In the genomic region with DNA sequence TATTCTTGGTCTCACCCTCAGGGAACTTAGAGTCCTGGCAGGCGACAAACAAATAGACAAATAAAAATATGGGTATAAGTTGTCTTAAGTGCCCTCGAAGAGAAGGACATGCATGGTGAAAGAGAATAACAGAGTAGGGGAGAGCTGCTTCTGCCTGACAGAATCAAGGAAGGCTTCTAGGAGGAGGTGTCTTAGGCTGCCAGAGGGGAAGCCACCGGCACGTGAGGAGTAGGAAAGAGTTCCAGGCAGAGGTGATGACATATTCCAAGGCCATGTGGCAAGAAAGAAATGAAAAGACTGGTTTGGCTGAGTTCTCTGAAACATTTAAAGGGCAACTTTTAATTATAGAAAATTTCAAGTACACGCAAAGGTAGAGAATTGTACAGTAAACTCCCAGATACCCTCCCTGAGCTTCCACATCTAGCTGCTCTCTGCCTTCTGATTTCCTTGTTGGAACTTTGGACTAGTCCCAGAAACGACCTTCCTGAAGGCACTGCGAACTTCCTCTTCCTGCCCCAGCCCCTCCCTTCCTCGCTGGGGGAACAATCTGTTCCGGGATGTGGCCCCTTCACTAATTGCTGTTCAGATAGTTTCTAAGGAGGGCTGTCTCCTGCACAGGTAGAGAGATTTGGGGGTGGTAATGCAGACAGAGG, we compare ENCODE assay signal across 9 cellular contexts.
DNase-seq lines count a peak whose midpoint lies in the region; ATAC-seq and TF ChIP-seq lines count a peak whose summit lies in the region.
"Had no signal": no experiment of that assay in that cellular context is flagged by ENCODE, and none has a peak within 500 bp of the region (broad histone marks: within the 10 kb centered on the region; RNA-seq: fewer than 3 reads in every experiment).

No MANE protein-coding gene starts in this region.

- H3K27ac ChIP-seq in spleen (peak overlapping the region in 6 of 8 donors; percentile 39 to 80 (median 62)), testis (no peak overlapping the region)

- intact Hi-C loops in cardiac septum (cut with DNase I) (loop anchor here (5.0 to 10.0 kb wide), 4 partner anchors 62 to 1200 kb away; no protein-coding TSS in a partner anchor), spleen (cut with DNase I; ENCODE audit: low total_unique reads) (loop anchor here (5.0 to 10.0 kb wide), 3 partner anchors 607 to 1200 kb away; no protein-coding TSS in a partner anchor), testis (cut with DNase I; ENCODE audit: low total_unique reads) (loop anchor here (5.0 kb wide), 1 partner anchor 607 kb away; no protein-coding TSS in a partner anchor)

- H3K4me3 Mint-ChIP-seq in T-cell: peak overlapping the region; percentile 64 to 75 (median 69)

- TF ChIP-seq CTCF in spleen (IDR thresholded peaks at IDR 0.05 in 8 of 11, conservative IDR thresholded peaks at IDR 0.05 in 3 of 11) (no peak), testis (IDR thresholded peaks at IDR 0.05) (no peak)

- H3K4me1 ChIP-seq in spleen (peaks cover 0 to 23% (median 16%) of the 10 kb centered on the region in 6 donors), testis (peaks cover 8% of the 10 kb centered on the region)

- peaks cover 27 to 34% of the 10 kb centered on the region in 2 donors for H3K27me3 Mint-ChIP-seq in T-cell

- CTCF ChIA-PET in T-cell (lab: Charles Lee): no interaction called here

- 31 to 48% (median 39%) methylated on average over 9 of the region's 9 CpGs for WGBS in spleen, 5 donors
- WGBS in testis, 2 donors: 53 to 56% methylated on average over 9 of the region's 9 CpGs

- H3K4me1 Mint-ChIP-seq in T-cell: peaks cover 8 to 14% (median 10%) of the 10 kb centered on the region in 3 donors

- H3K36me3 ChIP-seq in spleen (peaks cover 0 to 59% (median 0%) of the 10 kb centered on the region in 6 donors), testis (ENCODE audit: low read depth, missing control alignments) (no peaks in the 10 kb centered on the region)

- H3K27ac Mint-ChIP-seq in T-cell: no peak overlapping the region

- no peaks in the 10 kb centered on the region for H3K9me3 Mint-ChIP-seq in T-cell

- POLR2A ChIA-PET in T-cell (lab: Charles Lee): interaction anchor here in 1 of 2 donors (0.6 kb wide), 1 partner anchor 1068 kb away, joined by 3 read pairs; no protein-coding TSS in a partner anchor

- no peaks in the 10 kb centered on the region for H3K36me3 Mint-ChIP-seq in T-cell

- peak overlapping the region in 4 of 8 donors; percentile 10 to 58 (median 22) for H3K4me3 ChIP-seq in spleen
- H3K4me3 ChIP-seq in testis: no peak overlapping the region

- no peak for ATAC-seq in T-cell (replicated peaks in 1 of 4)
- ATAC-seq in GM19324 (IDR thresholded peaks at IDR 0.05; ENCODE audit: low FRiP score, unreplicated experiment): no peak
- no peak for ATAC-seq in GM18870 (IDR thresholded peaks at IDR 0.05; ENCODE audit: unreplicated experiment)

- DNase-seq in NOMO-1 treated with DMSO at 0.1 percent for 48 hours (lab: John Stamatoyannopoulos, UW; ENCODE audit: unreplicated experiment) (peak; percentile 24), NOMO-1 (lab: John Stamatoyannopoulos, UW; ENCODE audit: unreplicated experiment in 2 of 2) (no peak), T-cell (no peak), cardiac septum (ENCODE audit: low spot score) (peak; percentile 72), spleen (peak; percentile 74), testis (no peak)
- DNase-seq: GOT3 had no signal

- peaks cover 0 to 17% (median 0%) of the 10 kb centered on the region in 7 donors for H3K27me3 ChIP-seq in spleen (replicated peaks in 1 of 7)
- no peaks in the 10 kb centered on the region for H3K27me3 ChIP-seq in testis

- no peaks in the 10 kb centered on the region for H3K9me3 ChIP-seq in spleen
- no peaks in the 10 kb centered on the region for H3K9me3 ChIP-seq in testis

- no peak for TF ChIP-seq POLR2A in spleen (IDR thresholded peaks at IDR 0.05)
- no peak for TF ChIP-seq POLR2A in testis (IDR thresholded peaks at IDR 0.05)

Comparison
In these comparisons a context has a peak if more than half of its experiments do, and no peak if none do; other contexts are left out.
1. DNase-seq: peak in NOMO-1 treated with DMSO at 0.1 percent for 48 hours (single experiment), cardiac septum (single experiment) and spleen (single experiment); none in NOMO-1 (0 of 2), T-cell (0 of 34) and testis (single experiment).
2. H3K27ac ChIP-seq: peak in spleen (6 of 8); none in testis (0 of 2).